ENCODE assay signal across 14 cellular contexts in the genomic region with DNA sequence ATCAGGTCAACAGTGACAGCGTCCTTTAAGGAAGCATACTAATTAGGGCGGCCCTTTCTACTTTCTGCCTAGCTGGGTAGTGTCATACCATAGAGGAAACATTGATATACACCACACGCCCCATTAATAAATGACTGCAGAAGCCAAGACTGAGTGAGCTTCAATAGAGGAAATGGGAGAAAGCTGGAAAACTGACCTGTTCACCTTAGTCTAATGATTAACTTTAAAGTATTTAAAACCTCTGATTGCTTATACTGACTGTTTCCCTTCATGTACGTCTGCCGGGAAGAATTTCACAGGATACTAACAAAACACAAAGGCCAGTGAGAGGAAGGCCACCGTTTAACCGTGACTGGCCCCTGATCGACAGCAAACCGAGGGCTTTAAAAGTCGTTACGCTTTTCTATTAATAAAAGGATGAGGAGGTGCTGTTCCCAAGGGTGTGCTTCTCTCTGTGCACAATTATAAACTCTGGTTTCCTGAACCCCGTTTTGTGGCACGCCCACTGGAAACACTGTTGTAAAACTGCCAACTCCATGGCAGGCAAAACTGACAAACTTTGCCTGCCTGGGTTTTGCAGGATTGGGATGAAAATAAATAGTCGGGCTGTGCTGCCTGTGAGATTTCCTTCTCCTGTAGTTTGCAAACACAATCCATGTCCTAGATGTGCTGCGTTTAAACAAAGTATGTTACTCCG.
DNase-seq lines count a peak whose midpoint lies in the region; ATAC-seq and TF ChIP-seq lines count a peak whose summit lies in the region.
"Had no signal": no experiment of that assay in that cellular context is flagged by ENCODE, and none has a peak within 500 bp of the region (broad histone marks: within the 10 kb centered on the region; RNA-seq: fewer than 3 reads in every experiment).

No MANE protein-coding gene starts in this region.

- peaks cover 8% of the 10 kb centered on the region for H3K27me3 Mint-ChIP-seq in activated naive CD8-positive, alpha-beta T cell treated with anti-CD3 and anti-CD28 coated beads for 36 hours

- DNase-seq in heart left ventricle (peak in 3 of 5 donors; percentile 40 to 50 (median 42)), cardiac septum (ENCODE audit: low spot score) (no peak), hepatocyte (ENCODE audit: low spot score) (peak; percentile 40), osteoblast (ENCODE audit: insufficient read length, low spot score, missing footprints) (no peak), inferior parietal cortex (ENCODE audit: extremely low spot score) (no peak), H7 (no peak)
- DNase-seq in activated naive CD8-positive, alpha-beta T cell treated with anti-CD3 and anti-CD28 coated beads for 36 hours: no peak
- DNase-seq: naive thymus-derived CD4-positive, alpha-beta T cell; NCI-H2081; OCI-M1; stimulated activated naive B cell treated with anti-CD40 and anti-IgM and Interleukin-4, amounts not matched to agents 10 μg/mL and 1 μg/mL and 100 μg/mL, for 72 hours had no signal

- no peak for TF ChIP-seq POLR2A in heart left ventricle (IDR thresholded peaks at IDR 0.05)

- peak in 3 of 4 donors; percentile 19 to 68 (median 23) for ATAC-seq in heart left ventricle
- ATAC-seq in esophagus mucosa: no peak
- ATAC-seq: naive thymus-derived CD4-positive, alpha-beta T cell; stimulated activated naive B cell treated with anti-CD40 and anti-IgM and Interleukin-4, amounts not matched to agents 10 μg/mL and 1 μg/mL and 100 μg/mL, for 72 hours had no signal

- H3K9me2 ChIP-seq in hepatocyte (replicated peaks; ENCODE audit: insufficient read depth): no peaks in the 10 kb centered on the region

- peaks cover 5% of the 10 kb centered on the region for H3K4me1 Mint-ChIP-seq in activated naive CD8-positive, alpha-beta T cell treated with anti-CD3 and anti-CD28 coated beads for 36 hours
- H3K4me1 Mint-ChIP-seq: stimulated activated naive B cell treated with anti-CD40 and anti-IgM and Interleukin-4, amounts not matched to agents 10 μg/mL and 1 μg/mL and 100 μg/mL, for 72 hours had no signal

- H3K4me1 ChIP-seq in heart left ventricle: peaks cover 4 to 73% (median 47%) of the 10 kb centered on the region in 12 donors
- H3K4me1 ChIP-seq in hepatocyte (ENCODE audit: insufficient read depth): peaks cover 53% of the 10 kb centered on the region
- H3K4me1 ChIP-seq in osteoblast (ENCODE audit: insufficient read depth, low read length): peaks cover 41% of the 10 kb centered on the region

- H3K79me2 ChIP-seq in hepatocyte: no peaks in the 10 kb centered on the region
- no peaks in the 10 kb centered on the region for H3K79me2 ChIP-seq in osteoblast (ENCODE audit: insufficient read depth, low read length)

- no peak overlapping the region for H2AFZ ChIP-seq in hepatocyte
- H2AFZ ChIP-seq in osteoblast (ENCODE audit: low read length): no peak overlapping the region

- H4K20me1 ChIP-seq in hepatocyte (ENCODE audit: insufficient read depth, poor library complexity, severe bottlenecking) (no peaks in the 10 kb centered on the region), osteoblast (ENCODE audit: insufficient read depth, low read length) (no peaks in the 10 kb centered on the region)

- peaks cover 0 to 92% (median 83%) of the 10 kb centered on the region in 9 donors for H3K36me3 ChIP-seq in heart left ventricle
- H3K36me3 ChIP-seq in hepatocyte (replicated peaks; ENCODE audit: insufficient read depth, low read depth): no peaks in the 10 kb centered on the region
- H3K36me3 ChIP-seq in osteoblast (ENCODE audit: insufficient read depth, low read length): peaks cover 77% of the 10 kb centered on the region
- H3K36me3 ChIP-seq in H7 (replicated peaks; ENCODE audit: control insufficient read depth, insufficient read depth, low read length): no peaks in the 10 kb centered on the region

- no peaks in the 10 kb centered on the region for H3K27me3 ChIP-seq in heart left ventricle
- H3K27me3 ChIP-seq in hepatocyte: no peaks in the 10 kb centered on the region
- H3K27me3 ChIP-seq in osteoblast (ENCODE audit: insufficient read depth, low read length): no peaks in the 10 kb centered on the region
- no peaks in the 10 kb centered on the region for H3K27me3 ChIP-seq in H7 (ENCODE audit: control insufficient read depth, insufficient read depth, low read length)

- H3K27ac ChIP-seq in heart left ventricle: peak overlapping the region in 11 of 12 donors; percentile 32 to 74 (median 65)
- peak overlapping the region; percentile 64 for H3K27ac ChIP-seq in hepatocyte
- H3K27ac ChIP-seq in osteoblast (ENCODE audit: low read depth, low read length): peak overlapping the region; percentile 24
- H3K27ac ChIP-seq: KMS-11 had no signal

- H3K4me3 Mint-ChIP-seq in activated naive CD8-positive, alpha-beta T cell treated with anti-CD3 and anti-CD28 coated beads for 36 hours: no peak overlapping the region
- H3K4me3 Mint-ChIP-seq: activated naive CD4-positive, alpha-beta T cell treated with anti-CD3 and anti-CD28 coated beads, Interleukin-2, amount 50 U/mL, for 24 hours; naive thymus-derived CD4-positive, alpha-beta T cell; stimulated activated naive B cell treated with anti-CD40 and anti-IgM and Interleukin-4, amounts not matched to agents 10 μg/mL and 1 μg/mL and 100 μg/mL, for 72 hours had no signal

- H3K27ac Mint-ChIP-seq in activated naive CD8-positive, alpha-beta T cell treated with anti-CD3 and anti-CD28 coated beads for 36 hours: no peak overlapping the region
- H3K27ac Mint-ChIP-seq: activated naive CD4-positive, alpha-beta T cell treated with anti-CD3 and anti-CD28 coated beads, Interleukin-2, amount 50 U/mL, for 24 hours; naive thymus-derived CD4-positive, alpha-beta T cell; stimulated activated naive B cell treated with anti-CD40 and anti-IgM and Interleukin-4, amounts not matched to agents 10 μg/mL and 1 μg/mL and 100 μg/mL, for 72 hours had no signal

- no peaks in the 10 kb centered on the region for H3K9me3 Mint-ChIP-seq in activated naive CD8-positive, alpha-beta T cell treated with anti-CD3 and anti-CD28 coated beads for 36 hours
- H3K9me3 Mint-ChIP-seq: activated naive CD4-positive, alpha-beta T cell treated with anti-CD3 and anti-CD28 coated beads, Interleukin-2, amount 50 U/mL, for 24 hours; stimulated activated naive B cell treated with anti-CD40 and anti-IgM and Interleukin-4, amounts not matched to agents 10 μg/mL and 1 μg/mL and 100 μg/mL, for 72 hours had no signal

- H3K4me2 ChIP-seq in hepatocyte (peak overlapping the region; percentile 62), osteoblast (ENCODE audit: insufficient read depth, low read length) (no peak overlapping the region)
- H3K4me2 ChIP-seq: KMS-11 had no signal

- H3K4me3 ChIP-seq in heart left ventricle (peak overlapping the region in 3 of 12 donors; percentile 8 to 17 (median 17)), hepatocyte (no peak overlapping the region), osteoblast (ENCODE audit: insufficient read depth, low read length) (no peak overlapping the region), H7 (ENCODE audit: insufficient read depth, low read depth, low read length) (no peak overlapping the region)

- no peaks in the 10 kb centered on the region for H3K9me3 ChIP-seq in heart left ventricle
- H3K9me3 ChIP-seq in hepatocyte (ENCODE audit: low read depth): no peaks in the 10 kb centered on the region
- no peaks in the 10 kb centered on the region for H3K9me3 ChIP-seq in osteoblast (ENCODE audit: low read depth, low read length)

- TF ChIP-seq CTCF in heart left ventricle (IDR thresholded peaks at IDR 0.05) (no peak), hepatocyte (IDR thresholded peaks at IDR 0.05; ENCODE audit: poor library complexity) (no peak), osteoblast (IDR thresholded peaks at IDR 0.05; ENCODE audit: extremely low read depth, low read depth, low read length) (no peak)

- intact Hi-C loops in heart left ventricle (cut with DNase I): loop anchor here in 7 of 10 donors (5.0 to 10.0 kb wide), 7 partner anchors 48 to 1440 kb away; partner anchors contain the start of gene NRP1 (in 3 of the 7)
- intact Hi-C loops in cardiac septum (cut with DNase I): loop anchor here (5.0 to 10.0 kb wide), 2 partner anchors 70 to 1438 kb away; no protein-coding TSS in a partner anchor

- WGBS in heart left ventricle, 4 donors: 43 to 55% (median 51%) methylated on average over 16 of the region's 16 CpGs
- 35% methylated on average over 16 of the region's 16 CpGs for WGBS in hepatocyte (ENCODE audit: low lambda C conversion rate, missing lambda C conversion rate)

- H3K36me3 Mint-ChIP-seq in activated naive CD8-positive, alpha-beta T cell treated with anti-CD3 and anti-CD28 coated beads for 36 hours: no peaks in the 10 kb centered on the region
- H3K36me3 Mint-ChIP-seq: activated naive CD4-positive, alpha-beta T cell treated with anti-CD3 and anti-CD28 coated beads, Interleukin-2, amount 50 U/mL, for 24 hours; naive thymus-derived CD4-positive, alpha-beta T cell; stimulated activated naive B cell treated with anti-CD40 and anti-IgM and Interleukin-4, amounts not matched to agents 10 μg/mL and 1 μg/mL and 100 μg/mL, for 72 hours had no signal

Comparison
In these comparisons a context has a peak if more than half of its experiments do, and no peak if none do; other contexts are left out.
1. DNase-seq: peak in heart left ventricle (3 of 5) and hepatocyte (single experiment); none in cardiac septum (single experiment), osteoblast (single experiment), inferior parietal cortex (single experiment), activated naive CD8-positive, alpha-beta T cell treated with anti-CD3 and anti-CD28 coated beads for 36 hours (single experiment) and H7 (single experiment).
2. Peak in every context shown above with its lines, with median percentiles within 50 percentile points of each other: H3K27ac ChIP-seq.